8 cellular contexts compared by ENCODE assay signal in the genomic region with DNA sequence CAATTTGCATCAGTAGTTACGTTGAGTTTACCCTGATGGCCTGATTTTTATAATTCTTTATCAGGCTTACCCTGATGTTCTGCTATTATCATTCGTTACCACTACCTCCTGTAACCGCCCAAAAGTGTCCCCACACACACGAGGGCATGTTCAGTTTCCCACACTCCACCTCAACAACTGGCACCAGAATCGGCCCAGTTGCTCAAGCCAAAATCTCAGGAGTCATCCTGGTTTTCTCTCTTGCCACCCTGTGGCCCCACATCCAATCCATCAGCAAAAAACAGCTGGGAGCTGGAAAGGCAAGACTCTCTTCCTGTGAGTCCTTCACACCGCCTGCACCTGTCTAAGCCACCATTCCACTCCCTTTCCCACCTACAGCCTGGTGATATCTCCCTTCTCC.
A peak's percentile ranks its signal among the peaks of the same experiment; 100 is the strongest.
DNase-seq lines count a peak whose midpoint lies in the region; ATAC-seq and TF ChIP-seq lines count a peak whose summit lies in the region.

No MANE protein-coding gene starts in this region.

- peaks cover 0 to 2% of the 10 kb centered on the region in 2 donors for H3K36me3 Mint-ChIP-seq in CD4-positive, alpha-beta memory T cell

- CTCF ChIA-PET in CD4-positive, alpha-beta memory T cell (lab: Charles Lee; ENCODE audit: partially characterized antibody): interaction anchor here (0.7 to 1.6 kb wide), 3 partner anchors 9 to 13 kb away, joined by 3 to 4 read pairs (median 4); no protein-coding TSS in a partner anchor
- CTCF ChIA-PET in RWPE1 (lab: Yijun Ruan, JAX): interaction anchor here (0.6 to 0.7 kb wide), 2 partner anchors 19 to 144 kb away, joined by 3 to 6 read pairs; no protein-coding TSS in a partner anchor

- H3K27ac Mint-ChIP-seq in CD4-positive, alpha-beta memory T cell: peak overlapping the region in 6 of 7 donors; percentile 85 to 99 (median 94)

- H3K36me3 ChIP-seq in CD4-positive, alpha-beta memory T cell (ENCODE audit: insufficient read depth, low read length): no peaks in the 10 kb centered on the region
- no peaks in the 10 kb centered on the region for H3K36me3 ChIP-seq in MM.1S (replicated peaks; ENCODE audit: insufficient read depth, low read length)
- H3K36me3 ChIP-seq in endocrine pancreas (ENCODE audit: control insufficient read depth, insufficient read depth, low read length): no peaks in the 10 kb centered on the region

- peaks cover 13% of the 10 kb centered on the region for H3K4me1 ChIP-seq in CD4-positive, alpha-beta memory T cell (ENCODE audit: insufficient read depth, low read length)
- H3K4me1 ChIP-seq in MM.1S (ENCODE audit: low read length): no peaks in the 10 kb centered on the region
- no peaks in the 10 kb centered on the region for H3K4me1 ChIP-seq in endocrine pancreas (ENCODE audit: control insufficient read depth, insufficient read depth, low read length)

- peak overlapping the region in 1 of 2 donors; percentile 71 for H3K4me3 ChIP-seq in CD4-positive, alpha-beta memory T cell (ENCODE audit: low read length in 2 of 2)
- H3K4me3 ChIP-seq in MM.1S (ENCODE audit: low read length) (peak overlapping the region; percentile 73; the same call in 1 of the 2 replicates), endocrine pancreas (ENCODE audit: control insufficient read depth, insufficient read depth, low read length) (peak overlapping the region; percentile 94)

- no peaks in the 10 kb centered on the region for H4K20me1 ChIP-seq in MM.1S (ENCODE audit: insufficient read depth, low read length)

- peak overlapping the region; percentile 96 to 99 (median 97) for H3K4me3 Mint-ChIP-seq in CD4-positive, alpha-beta memory T cell

- TF ChIP-seq CTCF in MM.1S (IDR thresholded peaks at IDR 0.05; ENCODE audit: low read length): no peak
- no peak for TF ChIP-seq CTCF in RWPE1 (conservative IDR thresholded peaks at IDR 0.05; ENCODE audit: low read depth)

- intact Hi-C loops in CD4-positive, alpha-beta memory T cell (cut with micrococcal nuclease): no loop called here

- POLR2A ChIA-PET in CD4-positive, alpha-beta memory T cell (lab: Charles Lee; ENCODE audit: partially characterized antibody): interaction anchor here (1.1 to 2.8 kb wide), 2 partner anchors 305 to 466 kb away, joined by 3 to 13 read pairs; partner anchors contain the start of genes IMP4 and SMPD4
- POLR2A ChIA-PET in RWPE1 (lab: Yijun Ruan, JAX; ENCODE audit: low non-redundant PET): no interaction called here

- no peak for DNase-seq in CD4-positive, alpha-beta memory T cell
- DNase-seq in MM.1S (no peak), occipital lobe (lab: John Stamatoyannopoulos, UW) (peak; percentile 7), NCI-H2196 (lab: John Stamatoyannopoulos, UW; ENCODE audit: unreplicated experiment) (no peak), RWPE1 (ENCODE audit: low spot score) (no peak)

- ATAC-seq in HG03280 (IDR thresholded peaks at IDR 0.05; ENCODE audit: unreplicated experiment) (no peak), HG02852 (IDR thresholded peaks at IDR 0.05; ENCODE audit: unreplicated experiment) (no peak)

- H3F3A ChIP-seq in MM.1S (ENCODE audit: insufficient read depth, low read length): peaks cover 6% of the 10 kb centered on the region; the same call in 1 of the 2 replicates

- H3K4me1 Mint-ChIP-seq in CD4-positive, alpha-beta memory T cell: peaks cover 5 to 19% (median 12%) of the 10 kb centered on the region in 4 donors

- H3K27me3 ChIP-seq in CD4-positive, alpha-beta memory T cell (ENCODE audit: insufficient read depth, low read length): no peaks in the 10 kb centered on the region
- H3K27me3 ChIP-seq in MM.1S (replicated peaks; ENCODE audit: insufficient read depth, low read length) (no peaks in the 10 kb centered on the region), endocrine pancreas (ENCODE audit: control insufficient read depth, insufficient read depth, low read length) (no peaks in the 10 kb centered on the region)

- H3K9me2 ChIP-seq in MM.1S (replicated peaks; ENCODE audit: insufficient read depth, low read length): no peaks in the 10 kb centered on the region

- no peaks in the 10 kb centered on the region for H3K79me2 ChIP-seq in MM.1S (ENCODE audit: low read length)

- H3K27ac ChIP-seq in CD4-positive, alpha-beta memory T cell (ENCODE audit: low read depth, low read length): peak overlapping the region; percentile 50
- H3K27ac ChIP-seq in MM.1S (ENCODE audit: low read length): no peak overlapping the region
- H3K27ac ChIP-seq in RWPE1: no peak overlapping the region

- H3K9ac ChIP-seq in MM.1S (ENCODE audit: low read length) (peak overlapping the region; percentile 33; the same call in 1 of the 2 replicates), endocrine pancreas (ENCODE audit: control insufficient read depth, insufficient read depth, low read length) (peak overlapping the region; percentile 19)

- no peaks in the 10 kb centered on the region for H3K27me3 Mint-ChIP-seq in CD4-positive, alpha-beta memory T cell

- H3K4me2 ChIP-seq in MM.1S (ENCODE audit: low read depth, low read length): peak overlapping the region; percentile 82

- peaks cover 0 to 2% (median 0%) of the 10 kb centered on the region in 8 donors for H3K9me3 Mint-ChIP-seq in CD4-positive, alpha-beta memory T cell

- no peaks in the 10 kb centered on the region for H3K9me3 ChIP-seq in CD4-positive, alpha-beta memory T cell (ENCODE audit: control insufficient read depth in 1 of 2, low read length in 2 of 2)
- no peaks in the 10 kb centered on the region for H3K9me3 ChIP-seq in MM.1S (replicated peaks; ENCODE audit: insufficient read depth, low read length)
- H3K9me3 ChIP-seq in endocrine pancreas (ENCODE audit: control insufficient read depth, low read length): no peaks in the 10 kb centered on the region

- peak overlapping the region; percentile 93 for H2AFZ ChIP-seq in MM.1S (ENCODE audit: low read length)
